In the genomic region with DNA sequence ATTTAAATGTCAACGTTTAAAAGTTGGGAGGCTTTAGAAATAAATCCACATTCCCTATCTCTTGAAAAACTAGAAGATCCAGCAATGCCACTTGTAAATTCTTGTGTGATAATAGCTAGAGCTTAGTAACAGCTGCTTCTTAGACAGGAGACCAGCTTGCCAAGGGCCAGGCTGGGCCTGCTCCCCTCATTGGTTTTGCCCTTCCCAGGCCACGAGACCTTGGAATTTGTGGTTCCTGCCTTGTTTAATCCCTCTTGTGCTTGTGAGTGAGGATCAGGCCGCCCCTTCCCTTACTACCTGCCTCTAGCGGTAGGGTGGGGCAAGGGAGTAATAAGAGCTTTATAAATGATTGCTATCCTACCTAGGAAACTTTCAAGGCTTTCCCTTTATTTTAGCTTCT, we compare ENCODE assay signal across 13 cellular contexts.
DNase-seq lines count a peak whose midpoint lies in the region; ATAC-seq and TF ChIP-seq lines count a peak whose summit lies in the region.
"Had no signal": no experiment of that assay in that cellular context is flagged by ENCODE, and none has a peak within 500 bp of the region (broad histone marks: within the 10 kb centered on the region; RNA-seq: fewer than 3 reads in every experiment).

No MANE protein-coding gene starts in this region.

- ATAC-seq in left cardiac atrium (peak; percentile 31 to 52), psoas muscle (peak; percentile 54 to 70 (median 69)), HG03159 (IDR thresholded peaks at IDR 0.05; ENCODE audit: unreplicated experiment) (no peak)

- H3K27ac ChIP-seq in psoas muscle, result peak overlapping the region; percentile 75

- intact Hi-C loops in left cardiac atrium (cut with DNase I) (no loop called here), psoas muscle (cut with DNase I) (no loop called here)

- peaks cover 55% of the 10 kb centered on the region for H3K4me1 ChIP-seq in psoas muscle

- peaks cover 0 to 40% of the 10 kb centered on the region in 2 donors for H3K36me3 ChIP-seq in psoas muscle (ENCODE audit: insufficient read depth in 1 of 2, low read depth in 1 of 2)

- peak; percentile 27 for DNase-seq in Caki2 (ENCODE audit: low read depth)
- peak; percentile 41 for DNase-seq in SK-MEL-5 (ENCODE audit: low read depth, low spot score)
- DNase-seq in left cardiac atrium, result no peak
- DNase-seq in psoas muscle, result peak; percentile 32 to 68
- no peak for DNase-seq in kidney glomerular epithelial cell (lab: John Stamatoyannopoulos, UW)
- no peak for DNase-seq in stimulated activated CD4-positive, alpha-beta T cell treated with anti-CD3 and anti-CD28 coated beads, Interleukin-15, amount 100 ng/mL, for 24 hours
- no peak for DNase-seq in effector CD4-positive, alpha-beta T cell
- DNase-seq: activated CD4-positive, alpha-beta T cell treated with anti-CD3 and anti-CD28 coated beads for 4 hours; activated naive CD8-positive, alpha-beta T cell treated with anti-CD3 and anti-CD28 coated beads for 36 hours; C1 segment of cervical spinal cord; SHP77 had no signal

- TF ChIP-seq CTCF in psoas muscle (IDR thresholded peaks at IDR 0.05), result peak; percentile 24

- no peaks in the 10 kb centered on the region for H3K9me3 ChIP-seq in psoas muscle

- 15 to 19% (median 16%) methylated on average over 4 of the region's 4 CpGs for WGBS in psoas muscle, 3 donors

- in situ Hi-C loops in Caki2 (cut with HindIII; ENCODE audit: low pct_unique_long_range_greater_than_20kb, low sequenced_read_pairs), result no loop called here
- in situ Hi-C loops in SK-MEL-5 (cut with HindIII; ENCODE audit: low pct_unique_long_range_greater_than_20kb, low sequenced_read_pairs), result no loop called here

- no peaks in the 10 kb centered on the region for H3K27me3 ChIP-seq in psoas muscle (ENCODE audit: insufficient read depth in 3 of 3, low read length in 2 of 3)

- H3K4me3 ChIP-seq in psoas muscle, result no peak overlapping the region
- H3K4me3 ChIP-seq: lung had no signal

Comparison
In these comparisons a context has a peak if more than half of its experiments do, and no peak if none do; other contexts are left out.
1. DNase-seq: peak in Caki2 (single experiment), SK-MEL-5 (single experiment) and psoas muscle (2 of 2); none in left cardiac atrium (single experiment), kidney glomerular epithelial cell (single experiment), stimulated activated CD4-positive, alpha-beta T cell treated with anti-CD3 and anti-CD28 coated beads, Interleukin-15, amount 100 ng/mL, for 24 hours (single experiment) and effector CD4-positive, alpha-beta T cell (single experiment).